37 cellular contexts compared by ENCODE assay signal in genomic region chr5:117359895-117360294, GRCh38.
"Had no signal": no experiment of that assay in that cellular context is flagged by ENCODE, and none has a peak within 500 bp of the region (broad histone marks: within the 10 kb centered on the region; RNA-seq: fewer than 3 reads in every experiment).

No MANE protein-coding gene starts in this region.

- H3K9me3 Mint-ChIP-seq: activated CD4-positive, alpha-beta memory T cell treated with anti-CD3 and anti-CD28 coated beads, Interleukin-2, amount 10 ng/mL, durations not matched to agents 7 days and 5 days; activated CD4-positive, alpha-beta T cell treated with anti-CD3 and anti-CD28 coated beads, Interleukin-2, amount 10 ng/mL, durations not matched to agents 7 days and 5 days; activated T-cell treated with anti-CD3 and anti-CD28 coated beads, Interleukin-2, amount 50 U/mL, for 4 hours; activated T-helper 1 cell treated with anti-CD3 and anti-CD28 coated beads, Interleukin-12 subunit alpha, Interleukin-12 subunit beta, Interleukin-2, Interleukin-4 antibody, amounts not matched to agents 30 ng/mL and 10 ng/mL and 1 ng/mL, durations not matched to agents 14 hours and 24 hours and 36 hours; activated T-helper 17 cell treated with anti-CD3 and anti-CD28 coated beads, Interleukin-2, amount 50 U/mL, for 72 hours; T-helper 1 cell treated with Interleukin-12 subunit alpha and Interleukin-12 subunit beta and Interleukin-4 antibody, amounts not matched to agents 30 μg/mL and 1 μg/mL, for 36 hours; T-helper 2 cell treated with Interferon-gamma antibody and Interleukin-4, amounts not matched to agents 5 μg/mL and 100 μg/mL, for 36 hours had no signal

- H3K27me3 Mint-ChIP-seq: activated CD4-positive, alpha-beta memory T cell treated with anti-CD3 and anti-CD28 coated beads, Interleukin-2, amount 10 ng/mL, durations not matched to agents 7 days and 5 days; activated CD4-positive, alpha-beta T cell treated with anti-CD3 and anti-CD28 coated beads for 36 hours; activated CD4-positive, alpha-beta T cell treated with anti-CD3 and anti-CD28 coated beads, Interleukin-2, amount 10 ng/mL, durations not matched to agents 7 days and 5 days; activated naive CD8-positive, alpha-beta T cell treated with anti-CD3 and anti-CD28 coated beads for 36 hours; activated T-helper 17 cell treated with anti-CD3 and anti-CD28 coated beads, Interleukin-2, amount 50 U/mL, for 72 hours had no signal

- H3K36me3 Mint-ChIP-seq: activated naive CD4-positive, alpha-beta T cell treated with anti-CD3 and anti-CD28 coated beads, Interleukin-2, amount 50 U/mL, for 72 hours; activated naive CD8-positive, alpha-beta T cell treated with anti-CD3 and anti-CD28 coated beads for 36 hours had no signal

- H3K4me1 ChIP-seq: adrenal gland, body of pancreas, breast epithelium had no signal

- H3K4me1 Mint-ChIP-seq: activated CD4-positive, alpha-beta memory T cell treated with anti-CD3 and anti-CD28 coated beads, Interleukin-2, amount 10 ng/mL, durations not matched to agents 7 days and 5 days; activated CD4-positive, alpha-beta T cell treated with anti-CD3 and anti-CD28 coated beads for 36 hours; activated CD4-positive, alpha-beta T cell treated with anti-CD3 and anti-CD28 coated beads, Interleukin-2, amount 10 ng/mL, durations not matched to agents 7 days and 5 days; activated naive CD8-positive, alpha-beta T cell treated with anti-CD3 and anti-CD28 coated beads for 36 hours; activated T-helper 17 cell treated with anti-CD3 and anti-CD28 coated beads, Interleukin-2, amount 50 U/mL, for 72 hours had no signal

- DNase-seq: activated CD4-positive, alpha-beta memory T cell treated with anti-CD3 and anti-CD28 coated beads, Interleukin-2, amount 10 ng/mL, durations not matched to agents 7 days and 5 days; activated CD4-positive, alpha-beta T cell treated with anti-CD3 and anti-CD28 coated beads for 1 hour; activated CD4-positive, alpha-beta T cell treated with anti-CD3 and anti-CD28 coated beads for 36 hours; activated CD4-positive, alpha-beta T cell treated with anti-CD3 and anti-CD28 coated beads for 48 hours; activated CD4-positive, alpha-beta T cell treated with anti-CD3 and anti-CD28 coated beads, Interleukin-2, amount 10 ng/mL, durations not matched to agents 7 days and 5 days; activated CD4-positive, alpha-beta T cell treated with anti-CD3 and anti-CD28 coated beads, Interleukin-2, amount 50 U/mL, for 48 hours; activated CD4-positive, CD25-positive, alpha-beta regulatory T cell; activated CD8-positive, alpha-beta memory T cell treated with anti-CD3 and anti-CD28 coated beads, Interleukin-2, amount 50 U/mL, for 4 hours; activated effector memory CD4-positive, alpha-beta T cell treated with anti-CD3 and anti-CD28 coated beads, Interleukin-2, amount 50 U/mL, for 16 hours; activated gamma-delta T cell treated with Interleukin-2 at 50 U/mL for 16 hours; activated naive CD4-positive, alpha-beta T cell; activated naive CD4-positive, alpha-beta T cell treated with anti-CD3 and anti-CD28 coated beads for 36 hours; activated naive CD4-positive, alpha-beta T cell treated with anti-CD3 and anti-CD28 coated beads, Interleukin-2, amount 50 U/mL, for 16 hours; activated naive CD8-positive, alpha-beta T cell treated with anti-CD3 and anti-CD28 coated beads for 36 hours; activated T-cell treated with anti-CD3 and anti-CD28 coated beads for 4 hours; activated T-cell treated with anti-CD3 and anti-CD28 coated beads, Interleukin-2, amount 50 U/mL, for 1 hour; activated T-cell treated with anti-CD3 and anti-CD28 coated beads, Interleukin-2, amount 50 U/mL, for 4 hours; activated T-cell treated with anti-CD3 and anti-CD28 coated beads, Interleukin-2, amount 50 U/mL, for 72 hours; adrenal gland; amniotic stem cell; aorta; body of pancreas; brain microvascular endothelial cell; central memory CD4-positive, alpha-beta T cell; T-helper 1 cell; T-helper 2 cell; T-helper 9 cell had no signal

- ATAC-seq: activated CD4-positive, alpha-beta T cell treated with anti-CD3 and anti-CD28 coated beads for 36 hours; activated CD4-positive, CD25-positive, alpha-beta regulatory T cell treated with anti-CD3 and anti-CD28 coated beads, Interleukin-2, amount 50 U/mL, for 24 hours; activated naive CD4-positive, alpha-beta T cell treated with anti-CD3 and anti-CD28 coated beads, Interleukin-2, amount 50 U/mL, for 72 hours; activated T-cell treated with anti-CD3 and anti-CD28 coated beads, Interleukin-2, amount 50 U/mL, for 4 hours; activated T-cell treated with anti-CD3 and anti-CD28 coated beads, Interleukin-2, amount 50 U/mL, for 72 hours; activated T-helper 17 cell treated with anti-CD3 and anti-CD28 coated beads, Interleukin-2, amount 50 U/mL, for 72 hours; body of pancreas had no signal

- FAIRE-seq: astrocyte, TTC549 had no signal

- H3K4me3 ChIP-seq: adrenal gland, body of pancreas, breast epithelium had no signal

- H3K36me3 ChIP-seq: adrenal gland, brain microvascular endothelial cell, breast epithelium had no signal

- H3K27ac ChIP-seq: adrenal gland, body of pancreas, brain microvascular endothelial cell, breast epithelium, VCaP had no signal

- H3K4me3 Mint-ChIP-seq: activated CD4-positive, alpha-beta memory T cell treated with anti-CD3 and anti-CD28 coated beads, Interleukin-2, amount 10 ng/mL, durations not matched to agents 7 days and 5 days; activated CD4-positive, alpha-beta T cell treated with anti-CD3 and anti-CD28 coated beads for 36 hours; activated CD4-positive, alpha-beta T cell treated with anti-CD3 and anti-CD28 coated beads, Interleukin-2, amount 10 ng/mL, durations not matched to agents 7 days and 5 days; activated naive CD4-positive, alpha-beta T cell treated with anti-CD3 and anti-CD28 coated beads for 36 hours; activated naive CD8-positive, alpha-beta T cell treated with anti-CD3 and anti-CD28 coated beads for 36 hours; activated T-cell treated with anti-CD3 and anti-CD28 coated beads, Interleukin-2, amount 50 U/mL, for 4 hours; activated T-cell treated with anti-CD3 and anti-CD28 coated beads, Interleukin-2, amount 50 U/mL, for 72 hours; activated T-helper 1 cell treated with anti-CD3 and anti-CD28 coated beads, Interleukin-12 subunit alpha, Interleukin-12 subunit beta, Interleukin-2, Interleukin-4 antibody, amounts not matched to agents 30 ng/mL and 10 ng/mL and 1 ng/mL, durations not matched to agents 14 hours and 24 hours and 36 hours; activated T-helper 17 cell treated with anti-CD3 and anti-CD28 coated beads, Interleukin-2, amount 50 U/mL, for 72 hours; T-helper 1 cell treated with Interleukin-12 subunit alpha and Interleukin-12 subunit beta and Interleukin-4 antibody, amounts not matched to agents 30 μg/mL and 1 μg/mL, for 36 hours; T-helper 2 cell treated with Interferon-gamma antibody and Interleukin-4, amounts not matched to agents 5 μg/mL and 100 μg/mL, for 36 hours had no signal

- H3K9me3 ChIP-seq: adrenal gland, body of pancreas, breast epithelium had no signal

- H3K27ac Mint-ChIP-seq: activated CD4-positive, alpha-beta memory T cell treated with anti-CD3 and anti-CD28 coated beads, Interleukin-2, amount 10 ng/mL, durations not matched to agents 7 days and 5 days; activated CD4-positive, alpha-beta T cell treated with anti-CD3 and anti-CD28 coated beads for 36 hours; activated CD4-positive, alpha-beta T cell treated with anti-CD3 and anti-CD28 coated beads, Interleukin-2, amount 10 ng/mL, durations not matched to agents 7 days and 5 days; activated naive CD4-positive, alpha-beta T cell treated with anti-CD3 and anti-CD28 coated beads for 36 hours; activated naive CD4-positive, alpha-beta T cell treated with anti-CD3 and anti-CD28 coated beads, Interleukin-2, amount 50 U/mL, for 72 hours; activated naive CD8-positive, alpha-beta T cell treated with anti-CD3 and anti-CD28 coated beads for 36 hours; activated T-cell treated with anti-CD3 and anti-CD28 coated beads, Interleukin-2, amount 50 U/mL, for 72 hours; activated T-helper 1 cell treated with anti-CD3 and anti-CD28 coated beads, Interleukin-12 subunit alpha, Interleukin-12 subunit beta, Interleukin-2, Interleukin-4 antibody, amounts not matched to agents 30 ng/mL and 10 ng/mL and 1 ng/mL, durations not matched to agents 14 hours and 24 hours and 36 hours; activated T-helper 17 cell treated with anti-CD3 and anti-CD28 coated beads, Interleukin-2, amount 50 U/mL, for 72 hours; T-helper 1 cell treated with Interleukin-12 subunit alpha and Interleukin-12 subunit beta and Interleukin-4 antibody, amounts not matched to agents 30 μg/mL and 1 μg/mL, for 36 hours; T-helper 2 cell treated with Interferon-gamma antibody and Interleukin-4, amounts not matched to agents 5 μg/mL and 100 μg/mL, for 36 hours had no signal
